29 cellular contexts compared by ENCODE assay signal in genomic region chr3:136910697-136911096, GRCh38.
"Had no signal": no experiment of that assay in that cellular context is flagged by ENCODE, and none has a peak within 500 bp of the region (broad histone marks: within the 10 kb centered on the region; RNA-seq: fewer than 3 reads in every experiment).

No MANE protein-coding gene starts in this region.

- H3K27ac Mint-ChIP-seq: activated B cell treated with CpG ODN at 0.5 μM for 24 hours; activated CD4-positive, alpha-beta T cell treated with anti-CD3 and anti-CD28 coated beads, Interleukin-2, amount 10 ng/mL, durations not matched to agents 24 days and 14 days; activated T-helper 1 cell treated with anti-CD3 and anti-CD28 coated beads, Interleukin-12 subunit alpha, Interleukin-12 subunit beta, Interleukin-2, Interleukin-4 antibody, amounts not matched to agents 30 ng/mL and 10 ng/mL and 1 ng/mL, durations not matched to agents 14 hours and 24 hours and 36 hours had no signal

- H3K36me3 ChIP-seq: SJCRH30 had no signal

- H3K9me3 ChIP-seq: SJCRH30, SK-N-SH had no signal

- ATAC-seq: Panc1, Right ventricle myocardium inferior had no signal

- H3K9me3 Mint-ChIP-seq: activated B cell treated with CpG ODN at 0.5 μM for 24 hours had no signal

- H3K9me2 ChIP-seq: SK-N-SH had no signal

- H3K27ac ChIP-seq: KMS-11, SJCRH30 had no signal

- H3K27me3 ChIP-seq: SJCRH30 had no signal

- H3K4me3 ChIP-seq: SJCRH30 had no signal

- H3K27me3 Mint-ChIP-seq: activated B cell treated with CpG ODN at 0.5 μM for 24 hours; activated CD4-positive, alpha-beta T cell treated with anti-CD3 and anti-CD28 coated beads, Interleukin-2, amount 10 ng/mL, durations not matched to agents 24 days and 14 days; activated naive CD8-positive, alpha-beta T cell; brain had no signal

- H3K9ac ChIP-seq: KMS-11, SK-N-SH had no signal

- H3K4me2 ChIP-seq: SK-N-SH had no signal

- H3K4me1 ChIP-seq: SJCRH30 had no signal

- DNase-seq: activated B cell treated with CpG ODN at 0.5 μM for 24 hours; activated CD4-positive, alpha-beta T cell treated with anti-CD3 and anti-CD28 coated beads for 1 hour; activated CD4-positive, alpha-beta T cell treated with anti-CD3 and anti-CD28 coated beads, Interleukin-2, amount 10 ng/mL, durations not matched to agents 24 days and 14 days; activated CD4-positive, alpha-beta T cell treated with anti-CD3 and anti-CD28 coated beads, Interleukin-2, amount 50 U/mL, for 48 hours; activated CD8-positive, alpha-beta memory T cell treated with anti-CD3 and anti-CD28 coated beads for 24 hours; activated effector memory CD4-positive, alpha-beta T cell treated with Interleukin-2 at 50 U/mL for 16 hours; activated naive CD4-positive, alpha-beta T cell; amygdala; MM.1S; NCI-H1105; NCI-H1436; NCI-H1694 treated with DMSO at 0.1 percent for 48 hours; NCI-H2029 treated with DMSO at 0.1 percent for 48 hours; NCI-H345; NCI-H510A; NCI-H526 treated with DMSO at 0.1 percent for 48 hours; NCI-H82; NK-92 treated with Interleukin-12 subunit alpha and Interleukin-12 subunit beta, amount 100 ng/mL, for 24 hours; OCI-M1; RPMI8226; SJCRH30; SK-N-SH; SW 1271 had no signal

- H3K4me3 Mint-ChIP-seq: activated B cell treated with CpG ODN at 0.5 μM for 24 hours; activated CD4-positive, alpha-beta T cell treated with anti-CD3 and anti-CD28 coated beads, Interleukin-2, amount 10 ng/mL, durations not matched to agents 24 days and 14 days; activated T-helper 1 cell treated with anti-CD3 and anti-CD28 coated beads, Interleukin-12 subunit alpha, Interleukin-12 subunit beta, Interleukin-2, Interleukin-4 antibody, amounts not matched to agents 30 ng/mL and 10 ng/mL and 1 ng/mL, durations not matched to agents 14 hours and 24 hours and 36 hours; brain had no signal
